Comparison of ENCODE assay signal across 10 cellular contexts in the genomic region with DNA sequence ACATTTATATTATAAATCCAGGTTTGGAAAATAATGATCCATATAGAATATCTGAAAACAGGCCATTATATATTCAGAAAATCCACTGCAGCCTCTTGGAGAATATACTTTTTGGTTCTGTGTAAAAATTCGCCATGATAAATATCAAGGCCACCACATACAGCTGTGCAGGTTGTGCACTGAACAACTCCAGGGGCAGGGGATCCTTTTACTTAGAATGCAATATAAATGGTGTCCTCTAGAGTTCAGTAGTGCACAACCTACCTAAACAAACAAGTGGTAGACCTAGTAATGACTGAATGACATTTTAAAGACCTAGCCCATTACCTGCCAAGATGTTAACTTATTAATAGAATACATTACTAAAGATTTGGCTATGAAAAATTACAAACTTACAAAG. TPM values are rescaled to one million over a fixed set of nuclear protein-coding genes. Genes with fewer than 3 reads are reported as not detected.
DNase-seq lines count a peak whose midpoint lies in the region; ATAC-seq and TF ChIP-seq lines count a peak whose summit lies in the region.
"Had no signal": no experiment of that assay in that cellular context is flagged by ENCODE, and none has a peak within 500 bp of the region (broad histone marks: within the 10 kb centered on the region; RNA-seq: fewer than 3 reads in every experiment).

No MANE protein-coding gene starts in this region.

- H3K36me3 ChIP-seq in neural progenitor cell (no peaks in the 10 kb centered on the region), thyroid gland (no peaks in the 10 kb centered on the region)
- H3K36me3 ChIP-seq: BLaER1 treated with 17β-estradiol and CSF1 and Interleukin-3, amounts not matched to agents 10 nM and 100 nM had no signal

- 90 to 96% methylated on average over 1 of the region's 1 CpG for WGBS in thyroid gland, 2 donors

- peaks cover 5% of the 10 kb centered on the region for H3F3A ChIP-seq in neural progenitor cell (ENCODE audit: low read depth)

- H3K4me1 ChIP-seq in neural progenitor cell, result peaks cover 2% of the 10 kb centered on the region
- H3K4me1 ChIP-seq in thyroid gland, result no peaks in the 10 kb centered on the region

- no peak for TF ChIP-seq POLR2A in thyroid gland (IDR thresholded peaks at IDR 0.05)

- DNase-seq in NCI-H82 (lab: John Stamatoyannopoulos, UW) (peak; percentile 30), NCI-H82 treated with DMSO at 0.1 percent for 48 hours (lab: John Stamatoyannopoulos, UW; ENCODE audit: unreplicated experiment) (no peak), SKM-1 treated with dmso at 0.1 percent for 144 hours (lab: John Stamatoyannopoulos, UW; ENCODE audit: unreplicated experiment) (peak; percentile 13), neural progenitor cell (ENCODE audit: low spot score) (no peak), thyroid gland (no peak), NCI-H2081 (lab: John Stamatoyannopoulos, UW) (no peak)
- no peak for DNase-seq in stimulated activated CD4-positive, alpha-beta T cell treated with anti-CD3 and anti-CD28 coated beads, Interleukin-2, amount 100 ng/mL, for 48 hours
- DNase-seq: Right ventricle myocardium superior had no signal

- H3K9ac ChIP-seq in neural progenitor cell, result no peak overlapping the region
- H3K9ac ChIP-seq: BLaER1 treated with 17β-estradiol and CSF1 and Interleukin-3, amounts not matched to agents 10 nM and 100 nM had no signal

- intact Hi-C loops in thyroid gland (cut with DNase I), result no loop called here

- H3K9me3 Mint-ChIP-seq in neural progenitor cell, result no peaks in the 10 kb centered on the region

- H3K9me3 ChIP-seq in neural progenitor cell (ENCODE audit: low read depth), result no peaks in the 10 kb centered on the region
- no peaks in the 10 kb centered on the region for H3K9me3 ChIP-seq in thyroid gland
- H3K9me3 ChIP-seq: BLaER1 treated with 17β-estradiol and CSF1 and Interleukin-3, amounts not matched to agents 10 nM and 100 nM had no signal

- peak; percentile 45 for ATAC-seq in HG03066 (IDR thresholded peaks at IDR 0.05; ENCODE audit: low read depth, unreplicated experiment)

- H3K4me1 Mint-ChIP-seq in neural progenitor cell, result no peaks in the 10 kb centered on the region

- no peak overlapping the region for H3K4me2 ChIP-seq in neural progenitor cell
- H3K4me2 ChIP-seq: BLaER1 treated with 17β-estradiol and CSF1 and Interleukin-3, amounts not matched to agents 10 nM and 100 nM had no signal

- peaks cover 5% of the 10 kb centered on the region for H3K27me3 Mint-ChIP-seq in neural progenitor cell (ENCODE audit: insufficient read depth, low read depth)

- H3K27me3 ChIP-seq in neural progenitor cell, result no peaks in the 10 kb centered on the region
- no peaks in the 10 kb centered on the region for H3K27me3 ChIP-seq in thyroid gland
- H3K27me3 ChIP-seq: BLaER1 treated with 17β-estradiol and CSF1 and Interleukin-3, amounts not matched to agents 10 nM and 100 nM had no signal

- H3K4me3 ChIP-seq in neural progenitor cell (no peak overlapping the region), thyroid gland (replicated peaks in 1 of 3) (no peak overlapping the region)
- H3K4me3 ChIP-seq: BLaER1 treated with 17β-estradiol and CSF1 and Interleukin-3, amounts not matched to agents 10 nM and 100 nM had no signal

- H2AFZ ChIP-seq in neural progenitor cell (replicated peaks), result no peak overlapping the region

- H3K79me2 ChIP-seq in neural progenitor cell (ENCODE audit: low read depth), result no peaks in the 10 kb centered on the region

- no peak overlapping the region for H3K27ac Mint-ChIP-seq in neural progenitor cell

- TF ChIP-seq CTCF in neural progenitor cell (IDR thresholded peaks at IDR 0.05), result peak; percentile 39
- no peak for TF ChIP-seq CTCF in thyroid gland (IDR thresholded peaks at IDR 0.05)

- H4K20me1 ChIP-seq in neural progenitor cell (ENCODE audit: low read depth), result no peaks in the 10 kb centered on the region
- H4K20me1 ChIP-seq: BLaER1 treated with 17β-estradiol and CSF1 and Interleukin-3, amounts not matched to agents 10 nM and 100 nM had no signal

- no peak overlapping the region for H3K4me3 Mint-ChIP-seq in neural progenitor cell

- no peaks in the 10 kb centered on the region for H3K36me3 Mint-ChIP-seq in neural progenitor cell

- H3K27ac ChIP-seq in neural progenitor cell (no peak overlapping the region), thyroid gland (no peak overlapping the region)
- H3K27ac ChIP-seq: BLaER1 treated with 17β-estradiol and CSF1 and Interleukin-3, amounts not matched to agents 10 nM and 100 nM had no signal

RNA-seq across cellular contexts. Expression of gene MOGAT1, which starts 22.4 kb away (rescaled TPM):
- total RNA-seq in neural progenitor cell (ENCODE audit: low replicate concordance), result 0.62 and 2.0 TPM in 2 replicates
- total RNA-seq in thyroid gland, result not detected

RNA-seq across cellular contexts. Expression of gene FARSB, which starts 37.9 kb away (rescaled TPM):
- total RNA-seq in neural progenitor cell (ENCODE audit: low replicate concordance) (16.4 and 25.0 TPM in 2 replicates), thyroid gland (10 to 100 TPM; 12.9 to 16.0 (median 13.8) TPM)

Comparison
In these comparisons a context has a peak if more than half of its experiments do, and no peak if none do; other contexts are left out.
1. DNase-seq: peak in NCI-H82 (single experiment) and SKM-1 treated with dmso at 0.1 percent for 144 hours (single experiment); none in NCI-H82 treated with DMSO at 0.1 percent for 48 hours (single experiment), neural progenitor cell (single experiment), thyroid gland (0 of 2), NCI-H2081 (0 of 2) and stimulated activated CD4-positive, alpha-beta T cell treated with anti-CD3 and anti-CD28 coated beads, Interleukin-2, amount 100 ng/mL, for 48 hours (0 of 2).